7 cellular contexts compared by ENCODE assay signal in genomic region chr1:145451914-145452313, GRCh38. TPM values are rescaled to one million over a fixed set of nuclear protein-coding genes. Genes with fewer than 3 reads are reported as not detected.
DNase-seq lines count a peak whose midpoint lies in the region; ATAC-seq and TF ChIP-seq lines count a peak whose summit lies in the region.
"Not testable (repeated sequence)": the region's sequence is repeated elsewhere in the genome, so short reads cannot be mapped to it uniquely, and the experiment has no call there.

No MANE protein-coding gene starts in this region.

- H2AFZ ChIP-seq in HCT116 (ENCODE audit: low read depth, low read length, poor library complexity, severe bottlenecking); PC-3 (ENCODE audit: low read length): not testable (repeated sequence)

- H3K9me3 Mint-ChIP-seq in activated CD4-positive, alpha-beta T cell treated with anti-CD3 and anti-CD28 coated beads, Interleukin-2, amount 10 ng/mL, durations not matched to agents 24 days and 14 days; endothelial cell (ENCODE audit: unreplicated experiment): not testable (repeated sequence)

- H3K36me3 Mint-ChIP-seq in activated CD4-positive, alpha-beta T cell treated with anti-CD3 and anti-CD28 coated beads, Interleukin-2, amount 10 ng/mL, durations not matched to agents 24 days and 14 days (ENCODE audit: low read depth); endothelial cell (ENCODE audit: low read depth, unreplicated experiment): not testable (repeated sequence)

- POLR2A ChIA-PET in HCT116 (lab: Charles Lee); PC-3 (lab: Charles Lee; ENCODE audit: unreplicated experiment): not testable (repeated sequence)

- peaks cover 16% of the 10 kb centered on the region for H3K27me3 Mint-ChIP-seq in activated CD4-positive, alpha-beta T cell treated with anti-CD3 and anti-CD28 coated beads, Interleukin-2, amount 10 ng/mL, durations not matched to agents 24 days and 14 days
- not testable (repeated sequence) for H3K27me3 Mint-ChIP-seq in endothelial cell (ENCODE audit: unreplicated experiment)

- H4K20me1 ChIP-seq in HCT116 (ENCODE audit: insufficient read depth); PC-3 (ENCODE audit: low read length): not testable (repeated sequence)

- ATAC-seq in HCT116, result peak; percentile 74
- not testable (repeated sequence) for ATAC-seq in PC-3
- ATAC-seq in left colon, result peak; percentile 44

- not testable (repeated sequence) for TF ChIP-seq RAD21 in HCT116 (IDR thresholded peaks at IDR 0.05; ENCODE audit: low read depth)

- not testable (repeated sequence) for H3K4me2 ChIP-seq in HCT116 (ENCODE audit: low read length); PC-3 (ENCODE audit: low read length)

- not testable (repeated sequence) for H3K27ac Mint-ChIP-seq in activated CD4-positive, alpha-beta T cell treated with anti-CD3 and anti-CD28 coated beads, Interleukin-2, amount 10 ng/mL, durations not matched to agents 24 days and 14 days; endothelial cell (ENCODE audit: unreplicated experiment)

- not testable (repeated sequence) for H3K4me1 Mint-ChIP-seq in activated CD4-positive, alpha-beta T cell treated with anti-CD3 and anti-CD28 coated beads, Interleukin-2, amount 10 ng/mL, durations not matched to agents 24 days and 14 days; endothelial cell (ENCODE audit: unreplicated experiment)

- intact Hi-C loops in HCT116 (cut with micrococcal nuclease); PC-3 (cut with micrococcal nuclease); activated CD4-positive, alpha-beta T cell treated with anti-CD3 and anti-CD28 coated beads, Interleukin-2, amount 10 ng/mL, durations not matched to agents 24 days and 14 days (cut with micrococcal nuclease); left colon (cut with DNase I, micrococcal nuclease): not testable (repeated sequence)

- H3K79me2 ChIP-seq in HCT116 (ENCODE audit: insufficient read depth, low read length); PC-3 (ENCODE audit: low read length): not testable (repeated sequence)

- not testable (repeated sequence) for H3K4me3 ChIP-seq in HCT116 (replicated peaks in 1 of 2; ENCODE audit: low read depth in 1 of 2, low read length in 2 of 2); PC-3 (ENCODE audit: low read length)

- H3K9ac ChIP-seq in HCT116 (ENCODE audit: low read length); PC-3 (ENCODE audit: low read length): not testable (repeated sequence)

- not testable (repeated sequence) for H3K9me3 ChIP-seq in HCT116 (ENCODE audit: control insufficient read depth in 1 of 2, insufficient read depth in 1 of 2, low read depth in 1 of 2, low read length in 2 of 2); PC-3 (ENCODE audit: low read length)

- not testable (repeated sequence) for H3F3A ChIP-seq in PC-3 (ENCODE audit: low read length, unreplicated experiment)

- RAD21 ChIA-PET in HCT116 (lab: Charles Lee; ENCODE audit: low non-redundant PET in 1 of 2, low total read pairs in 2 of 2, uncharacterized antibody in 2 of 2, unreplicated experiment in 2 of 2), result not testable (repeated sequence)

- H3K9me2 ChIP-seq in HCT116 (ENCODE audit: insufficient read depth); PC-3 (replicated peaks; ENCODE audit: low read length): not testable (repeated sequence)

- TF ChIP-seq CTCF in HCT116 (IDR thresholded peaks at IDR 0.05 in 2 of 3, conservative IDR thresholded peaks at IDR 0.05 in 1 of 3; ENCODE audit: borderline replicate concordance in 1 of 3, insufficient read depth in 1 of 3, low read depth in 2 of 3, low read length in 2 of 3); PC-3 (conservative IDR thresholded peaks at IDR 0.05; ENCODE audit: low read depth, low read length); endothelial cell (IDR thresholded peaks at IDR 0.05; ENCODE audit: unreplicated experiment): not testable (repeated sequence)

- H3K27ac ChIP-seq in HCT116 (ENCODE audit: low read depth, low read length); PC-3 (ENCODE audit: low read length): not testable (repeated sequence)

- H3K4me1 ChIP-seq in HCT116 (ENCODE audit: control insufficient read depth in 1 of 2, insufficient read depth in 2 of 2, low read length in 2 of 2); PC-3 (ENCODE audit: insufficient read depth, low read length): not testable (repeated sequence)

- not testable (repeated sequence) for H3K27me3 ChIP-seq in HCT116 (ENCODE audit: insufficient read depth, low read length); PC-3 (ENCODE audit: low read length)

- CTCF ChIA-PET in HCT116 (lab: Charles Lee); PC-3 (lab: Charles Lee): not testable (repeated sequence)

- TF ChIP-seq POLR2A in HCT116 (IDR thresholded peaks at IDR 0.05; ENCODE audit: borderline replicate concordance, extremely low read depth, insufficient read depth, insufficient read length), result not testable (repeated sequence)

- DNase-seq in HCT116 (ENCODE audit: low read depth, low spot score), result not testable (repeated sequence)
- DNase-seq in PC-3 (peak; percentile 9), endothelial cell (ENCODE audit: low spot score) (peak; percentile 66), left colon (peak in 1 of 2 donors; percentile 17), retina (peak; percentile 20)
- DNase-seq in activated CD4-positive, alpha-beta T cell treated with anti-CD3 and anti-CD28 coated beads, Interleukin-2, amount 10 ng/mL, durations not matched to agents 24 days and 14 days, result peak; percentile 84
- peak; percentile 28 for DNase-seq in activated naive CD4-positive, alpha-beta T cell treated with Interleukin-2 at 50 U/mL for 16 hours

- H3K4me3 Mint-ChIP-seq in activated CD4-positive, alpha-beta T cell treated with anti-CD3 and anti-CD28 coated beads, Interleukin-2, amount 10 ng/mL, durations not matched to agents 24 days and 14 days; endothelial cell (ENCODE audit: unreplicated experiment): not testable (repeated sequence)

- not testable (repeated sequence) for H3K36me3 ChIP-seq in HCT116 (ENCODE audit: control insufficient read depth in 1 of 2, insufficient read depth in 2 of 2, low read length in 2 of 2); PC-3 (ENCODE audit: low read depth, low read length)

- not testable (repeated sequence) for BruUV-seq in HCT116 (replicated peaks; lab: Mats Ljungman, UMichigan); PC-3 (replicated peaks; lab: Mats Ljungman, UMichigan)

TF ChIP-seq in HCT116, 20 proteins besides CTCF, POLR2A, EP300 and RAD21:
- TF ChIP-seq REST (IDR thresholded peaks at IDR 0.05; ENCODE audit: low read depth), result peak; percentile 64

RNA-seq across cellular contexts. Expression of gene NBPF20, which starts 26.5 kb away (rescaled TPM):
- total RNA-seq in HCT116 (2021; ENCODE audit: unreplicated experiment) (3.8 TPM), PC-3 (2014; rRNA removed) (4.5 and 5.2 TPM in 2 replicates), endothelial cell (ENCODE audit: unreplicated experiment) (6.0 TPM), left colon (1 to 10 TPM; 2.0 to 2.1 TPM)
- 2.0 TPM in 2 replicates for polyA plus RNA-seq in HCT116 (2012)
- total RNA-seq in activated CD4-positive, alpha-beta T cell treated with anti-CD3 and anti-CD28 coated beads, Interleukin-2, amount 10 ng/mL, durations not matched to agents 24 days and 14 days, result 0.63 and 1.1 TPM in 2 replicates
